In the genomic region with DNA sequence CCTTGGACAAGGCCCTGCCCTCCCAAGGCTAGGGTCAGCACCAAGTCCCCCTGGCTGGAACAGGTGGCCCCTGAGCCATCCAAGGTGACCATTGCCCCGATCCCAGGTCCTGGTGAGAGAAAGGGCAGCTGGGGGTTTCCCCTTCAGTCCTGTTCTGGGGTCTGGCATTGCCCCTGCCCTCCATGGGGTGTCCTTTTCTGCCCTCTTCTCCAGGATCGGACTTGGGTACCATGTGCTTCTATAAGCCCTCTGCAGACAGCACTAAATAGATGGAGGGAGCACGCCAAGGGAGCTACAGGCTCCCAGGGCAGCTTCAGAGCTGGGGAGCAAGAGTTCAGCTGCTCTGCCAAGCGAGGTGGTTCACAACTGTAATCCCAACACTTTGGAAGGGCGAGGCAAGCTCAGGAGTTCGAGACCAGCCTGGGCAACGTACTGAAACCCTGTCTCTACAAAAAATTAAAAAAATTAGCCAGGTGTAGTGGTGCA, we compare ENCODE assay signal across 1 cellular context.
TF ChIP-seq lines count a peak whose summit lies in the region.

No MANE protein-coding gene starts in this region.

TF ChIP-seq in K562, 482 proteins besides CTCF, POLR2A, EP300 and RAD21:
- TF ChIP-seq, protein P1, sequence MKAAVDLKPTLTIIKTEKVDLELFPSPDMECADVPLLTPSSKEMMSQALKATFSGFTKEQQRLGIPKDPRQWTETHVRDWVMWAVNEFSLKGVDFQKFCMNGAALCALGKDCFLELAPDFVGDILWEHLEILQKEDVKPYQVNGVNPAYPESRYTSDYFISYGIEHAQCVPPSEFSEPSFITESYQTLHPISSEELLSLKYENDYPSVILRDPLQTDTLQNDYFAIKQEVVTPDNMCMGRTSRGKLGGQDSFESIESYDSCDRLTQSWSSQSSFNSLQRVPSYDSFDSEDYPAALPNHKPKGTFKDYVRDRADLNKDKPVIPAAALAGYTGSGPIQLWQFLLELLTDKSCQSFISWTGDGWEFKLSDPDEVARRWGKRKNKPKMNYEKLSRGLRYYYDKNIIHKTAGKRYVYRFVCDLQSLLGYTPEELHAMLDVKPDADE (conservative IDR thresholded peaks at IDR 0.05; ENCODE audit: control insufficient read depth, low read depth, low read length), result no peak
- TF ChIP-seq ZEB2 (IDR thresholded peaks at IDR 0.05) (no peak), CEBPB (tag; IDR thresholded peaks at IDR 0.05) (no peak), ZNF444 (CRISPR knock-in tag; IDR thresholded peaks at IDR 0.05) (no peak), HDAC6 (IDR thresholded peaks at IDR 0.05; ENCODE audit: low read depth, low read length) (no peak), PHF21A (IDR thresholded peaks at IDR 0.05; ENCODE audit: borderline replicate concordance, low read depth) (no peak)
